In genomic region chr14:104681689-104682074, GRCh38 we compare ENCODE assay signal across 7 cellular contexts. TPM values are rescaled to one million over a fixed set of nuclear protein-coding genes. Genes with fewer than 3 reads are reported as not detected.
DNase-seq lines count a peak whose midpoint lies in the region; TF ChIP-seq lines count a peak whose summit lies in the region.

No MANE protein-coding gene starts in this region.

- no peaks in the 10 kb centered on the region for H3K36me3 ChIP-seq in HUES48 (ENCODE audit: control insufficient read depth, insufficient read depth, low read length)
- no peaks in the 10 kb centered on the region for H3K36me3 ChIP-seq in breast epithelium
- no peaks in the 10 kb centered on the region for H3K36me3 ChIP-seq in smooth muscle cell (ENCODE audit: low read depth)

- H3K27ac ChIP-seq in HUES48 (ENCODE audit: low read depth, low read length) (peak overlapping the region; percentile 88), breast epithelium (peak overlapping the region; percentile 90 to 91), smooth muscle cell (ENCODE audit: low read depth) (peak overlapping the region; percentile 100)

- H3K9ac ChIP-seq in HUES48 (ENCODE audit: low read depth, low read length) (0 out of 2 replicates have a peak overlapping the region, but pooled peaks have one; percentile 42), smooth muscle cell (ENCODE audit: low read depth) (no peak overlapping the region)

- H2AFZ ChIP-seq in smooth muscle cell (ENCODE audit: low read depth) = peak overlapping the region; percentile 17

- H3K27me3 ChIP-seq in HUES48 (ENCODE audit: control insufficient read depth, insufficient read depth, low read length) = no peaks in the 10 kb centered on the region
- H3K27me3 ChIP-seq in breast epithelium = no peaks in the 10 kb centered on the region
- no peaks in the 10 kb centered on the region for H3K27me3 ChIP-seq in smooth muscle cell (ENCODE audit: low read depth)

- peak overlapping the region; percentile 84 for H3K4me2 ChIP-seq in smooth muscle cell

- 4% methylated on average over 6 of the region's 11 CpGs for WGBS in smooth muscle cell (ENCODE audit: low lambda C conversion rate)

- intact Hi-C loops in breast epithelium (cut with DNase I; ENCODE audit: low total_unique reads) = no loop called here

- no peak for TF ChIP-seq POLR2A in breast epithelium (IDR thresholded peaks at IDR 0.05)

- H3K9me3 ChIP-seq in HUES48 (ENCODE audit: control insufficient read depth, insufficient read depth, low read length) (no peaks in the 10 kb centered on the region), breast epithelium (no peaks in the 10 kb centered on the region), smooth muscle cell (replicated peaks; ENCODE audit: low read depth) (no peaks in the 10 kb centered on the region)

- H3K79me2 ChIP-seq in smooth muscle cell (ENCODE audit: low read depth) = no peaks in the 10 kb centered on the region

- H3K4me1 ChIP-seq in HUES48 (ENCODE audit: control insufficient read depth, insufficient read depth, low read length) (peaks cover 57% of the 10 kb centered on the region), breast epithelium (peaks cover 24 to 33% of the 10 kb centered on the region in 2 donors), smooth muscle cell (ENCODE audit: low read depth) (peaks cover 48% of the 10 kb centered on the region)

- DNase-seq in breast epithelium (ENCODE audit: low spot score in 2 of 2) (peak; percentile 71 to 93), iPS-NIHi11 (ENCODE audit: low spot score) (peak; percentile 76), smooth muscle cell (lab: John Stamatoyannopoulos, UW; ENCODE audit: unreplicated experiment) (no peak), NOMO-1 treated with DMSO at 0.1 percent for 48 hours (lab: John Stamatoyannopoulos, UW; ENCODE audit: unreplicated experiment) (no peak), SKM-1 treated with dmso at 0.1 percent for 144 hours (lab: John Stamatoyannopoulos, UW; ENCODE audit: unreplicated experiment) (no peak)
- DNase-seq in activated CD4-positive, alpha-beta T cell treated with anti-CD3 and anti-CD28 coated beads, Interleukin-2, amount 50 U/mL, for 1 hour = no peak

- TF ChIP-seq CTCF in breast epithelium (IDR thresholded peaks at IDR 0.05) (no peak), smooth muscle cell (IDR thresholded peaks at IDR 0.05; ENCODE audit: borderline replicate concordance, insufficient read depth, poor library complexity, severe bottlenecking) (no peak)

- no peaks in the 10 kb centered on the region for H4K20me1 ChIP-seq in smooth muscle cell (ENCODE audit: low read depth)

- H3K4me3 ChIP-seq in HUES48 (ENCODE audit: low read depth, low read length) = peak overlapping the region; percentile 53
- H3K4me3 ChIP-seq in breast epithelium = peak overlapping the region in 2 of 3 donors; percentile 28 to 48
- peak overlapping the region; percentile 14 for H3K4me3 ChIP-seq in smooth muscle cell

- H3F3A ChIP-seq in smooth muscle cell (ENCODE audit: low read depth) = peaks cover 17% of the 10 kb centered on the region

RNA-seq across cellular contexts. Expression of gene INF2, which starts 7.7 kb away (rescaled TPM):
- total RNA-seq in breast epithelium = 10 to 100 TPM; 31.0 to 70.9 (median 51.5) TPM
- total RNA-seq in smooth muscle cell = 28.1 and 29.8 TPM in 2 replicates
- polyA plus RNA-seq in smooth muscle cell = 19.9 and 30.1 TPM in 2 replicates

RNA-seq across cellular contexts. Expression of gene ADSS1, which starts 42.3 kb away (rescaled TPM):
- total RNA-seq in breast epithelium = 10 to 100 TPM in 1 of 3 donors, 1 to 10 TPM in 2; 6.9 to 13.0 (median 7.3) TPM
- total RNA-seq in smooth muscle cell = 6.0 and 43.0 TPM in 2 replicates
- polyA plus RNA-seq in smooth muscle cell = 7.8 and 9.3 TPM in 2 replicates

Comparison
In these comparisons a context has a peak if more than half of its experiments do, and no peak if none do; other contexts are left out.
1. DNase-seq: peak in breast epithelium (2 of 2) and iPS-NIHi11 (single experiment); none in smooth muscle cell (single experiment), NOMO-1 treated with DMSO at 0.1 percent for 48 hours (single experiment), activated CD4-positive, alpha-beta T cell treated with anti-CD3 and anti-CD28 coated beads, Interleukin-2, amount 50 U/mL, for 1 hour (single experiment) and SKM-1 treated with dmso at 0.1 percent for 144 hours (single experiment).
2. Peak in every context shown above with its lines, with median percentiles within 50 percentile points of each other: H3K27ac ChIP-seq and H3K4me3 ChIP-seq.